7 cellular contexts compared by ENCODE assay signal in genomic region chr7:127514499-127514898, GRCh38.
DNase-seq lines count a peak whose midpoint lies in the region; TF ChIP-seq lines count a peak whose summit lies in the region.

No MANE protein-coding gene starts in this region.

- POLR2A ChIA-PET in GM10248 (lab: Yijun Ruan, JAX): no interaction called here

- TF ChIP-seq POLR2A in spleen (IDR thresholded peaks at IDR 0.05): no peak

- no peak overlapping the region for H3K4me2 ChIP-seq in smooth muscle cell

- no peaks in the 10 kb centered on the region for H4K20me1 ChIP-seq in smooth muscle cell (ENCODE audit: low read depth)

- H2AFZ ChIP-seq in smooth muscle cell (ENCODE audit: low read depth): no peak overlapping the region

- TF ChIP-seq CTCF in GM10248 (IDR thresholded peaks at IDR 0.05; ENCODE audit: control extremely low read depth, extremely low read depth, low read depth, missing control alignments): peak; percentile 36
- peak; percentile 48 for TF ChIP-seq CTCF in fibroblast of villous mesenchyme (IDR thresholded peaks at IDR 0.05; ENCODE audit: insufficient read depth, low read depth, low read length)
- peak; percentile 37 for TF ChIP-seq CTCF in smooth muscle cell (IDR thresholded peaks at IDR 0.05; ENCODE audit: borderline replicate concordance, insufficient read depth, poor library complexity, severe bottlenecking)
- TF ChIP-seq CTCF in spleen (IDR thresholded peaks at IDR 0.05 in 8 of 11, conservative IDR thresholded peaks at IDR 0.05 in 3 of 11): peak in 5 of 11 experiments; percentile 16 to 41 (median 26)

- intact Hi-C loops in spleen (cut with DNase I; ENCODE audit: low total_unique reads): no loop called here

- CTCF ChIA-PET in GM10248 (lab: Yijun Ruan, JAX): interaction anchor here (0.6 to 1.4 kb wide), 6 partner anchors 9 to 167 kb away, joined by 3 to 5 read pairs (median 4); no protein-coding TSS in a partner anchor

- H3K9me3 ChIP-seq in smooth muscle cell (replicated peaks; ENCODE audit: low read depth): no peaks in the 10 kb centered on the region
- H3K9me3 ChIP-seq in spleen: no peaks in the 10 kb centered on the region

- no peak overlapping the region for H3K27ac ChIP-seq in smooth muscle cell (ENCODE audit: low read depth)
- no peak overlapping the region for H3K27ac ChIP-seq in spleen

- peaks cover 35% of the 10 kb centered on the region for H3K27me3 ChIP-seq in smooth muscle cell (ENCODE audit: low read depth)
- peaks cover 0 to 7% (median 0%) of the 10 kb centered on the region in 7 donors for H3K27me3 ChIP-seq in spleen (replicated peaks in 1 of 7)

- no peaks in the 10 kb centered on the region for H3K36me3 ChIP-seq in smooth muscle cell (ENCODE audit: low read depth)
- no peaks in the 10 kb centered on the region for H3K36me3 ChIP-seq in spleen

- DNase-seq in GM10248 (ENCODE audit: extremely low spot score): peak; percentile 32
- peak; percentile 42 for DNase-seq in LHCN-M2 (ENCODE audit: low read depth)
- peak; percentile 45 for DNase-seq in RPMI8226
- peak; percentile 37 for DNase-seq in fibroblast of villous mesenchyme (ENCODE audit: low read depth)
- no peak for DNase-seq in smooth muscle cell (lab: John Stamatoyannopoulos, UW; ENCODE audit: unreplicated experiment)
- no peak for DNase-seq in spleen
- no peak for DNase-seq in activated naive CD4-positive, alpha-beta T cell (lab: John Stamatoyannopoulos, UW)

- H3K79me2 ChIP-seq in smooth muscle cell (ENCODE audit: low read depth): no peaks in the 10 kb centered on the region

- H3K4me1 ChIP-seq in smooth muscle cell (ENCODE audit: low read depth) (no peaks in the 10 kb centered on the region), spleen (no peaks in the 10 kb centered on the region)

- H3K4me3 ChIP-seq in fibroblast of villous mesenchyme (ENCODE audit: low read depth, low read length) (no peak overlapping the region), smooth muscle cell (no peak overlapping the region), spleen (no peak overlapping the region)

- H3K9ac ChIP-seq in smooth muscle cell (ENCODE audit: low read depth): no peak overlapping the region

- H3F3A ChIP-seq in smooth muscle cell (ENCODE audit: low read depth): no peaks in the 10 kb centered on the region

Comparison
In these comparisons a context has a peak if more than half of its experiments do, and no peak if none do; other contexts are left out.
1. DNase-seq: peak in GM10248 (single experiment), LHCN-M2 (single experiment), RPMI8226 (single experiment) and fibroblast of villous mesenchyme (single experiment); none in smooth muscle cell (single experiment), spleen (single experiment) and activated naive CD4-positive, alpha-beta T cell (0 of 4).